8 cellular contexts compared by ENCODE assay signal in genomic region chr20:49188101-49188784, GRCh38. TPM values are rescaled to one million over a fixed set of nuclear protein-coding genes. Genes with fewer than 3 reads are reported as not detected.
DNase-seq lines count a peak whose midpoint lies in the region; ATAC-seq and TF ChIP-seq lines count a peak whose summit lies in the region.

STAU1 (minus strand) TSS chr20:49188334; CDS start chr20:49166201, 22,133 bp downstream.

- CTCF ChIA-PET in activated CD4-positive, alpha-beta memory T cell treated with anti-CD3 and anti-CD28 coated beads for 36 hours (lab: Charles Lee) = interaction anchor here (0.8 to 2.3 kb wide), 4 partner anchors 10 to 55 kb away, joined by 3 to 20 read pairs (median 6); no protein-coding TSS in a partner anchor

- H3K4me3 ChIP-seq in liver (ENCODE audit: low read depth in 1 of 3, low read length in 3 of 3) = peak within 1 kb of the TSS; percentile 92 to 98 (median 94)

- peaks cover 0 to 2% (median 0%) of the 10 kb centered on the region in 4 donors for H3K36me3 ChIP-seq in liver (ENCODE audit: control insufficient read depth in 4 of 4, insufficient read depth in 3 of 4, low read depth in 1 of 4, low read length in 3 of 4)

- no peaks in the 10 kb centered on the region for H3K9me3 ChIP-seq in liver (ENCODE audit: control insufficient read depth in 4 of 4, low read length in 3 of 4)

- no peak for TF ChIP-seq CTCF in liver (IDR thresholded peaks at IDR 0.05; ENCODE audit: low read depth, low read length, missing input control)

- ATAC-seq in GM19438 (IDR thresholded peaks at IDR 0.05; ENCODE audit: low read depth, unreplicated experiment) = peak; percentile 86

- DNase-seq in CD1c-positive myeloid dendritic cell (ENCODE audit: extremely low spot score) = peak; percentile 96
- DNase-seq in HK-2 (ENCODE audit: unreplicated experiment) = peak; percentile 98
- DNase-seq in NCI-H82 treated with DMSO at 0.1 percent for 48 hours (lab: John Stamatoyannopoulos, UW; ENCODE audit: unreplicated experiment) = peak; percentile 85
- peak; percentile 96 for DNase-seq in activated CD4-positive, alpha-beta memory T cell treated with anti-CD3 and anti-CD28 coated beads for 36 hours
- peak; percentile 86 to 96 for DNase-seq in dermis microvascular lymphatic vessel endothelial cell (ENCODE audit: low read depth in 2 of 2)
- peak; percentile 92 for DNase-seq in stimulated activated CD4-positive, alpha-beta T cell treated with anti-CD3 and anti-CD28 coated beads, Interleukin-4, amount 100 ng/mL, for 1 hour

- WGBS in liver = under 1% methylated on average over 61 of the region's 61 CpGs

- H3K4me1 Mint-ChIP-seq in activated CD4-positive, alpha-beta memory T cell treated with anti-CD3 and anti-CD28 coated beads for 36 hours (ENCODE audit: low read depth) = peaks cover 34% of the 10 kb centered on the region

- TF ChIP-seq RAD21 in liver (IDR thresholded peaks at IDR 0.05) = no peak

- H3K27ac Mint-ChIP-seq in activated CD4-positive, alpha-beta memory T cell treated with anti-CD3 and anti-CD28 coated beads for 36 hours = peak within 1 kb of the TSS; percentile 89

- peak within 1 kb of the TSS; percentile 29 to 92 for H3K9ac ChIP-seq in liver (ENCODE audit: low read depth in 1 of 2, low read length in 2 of 2)

- POLR2A ChIA-PET in activated CD4-positive, alpha-beta memory T cell treated with anti-CD3 and anti-CD28 coated beads for 36 hours (lab: Charles Lee) = interaction anchor here (1.5 to 3.8 kb wide), 4 partner anchors 22 to 88 kb away, joined by 5 to 26 read pairs (median 6); no protein-coding TSS in a partner anchor

- no peaks in the 10 kb centered on the region for H3K9me3 Mint-ChIP-seq in activated CD4-positive, alpha-beta memory T cell treated with anti-CD3 and anti-CD28 coated beads for 36 hours

- intact Hi-C loops in activated CD4-positive, alpha-beta memory T cell treated with anti-CD3 and anti-CD28 coated beads for 36 hours (cut with micrococcal nuclease) = loop anchor here (1.0 kb wide), 3 partner anchors 31 to 142 kb away; partner anchors contain the start of genes CSE1L, DDX27 and ZNFX1

- H3K4me1 ChIP-seq in liver (ENCODE audit: control insufficient read depth in 4 of 4, insufficient read depth in 4 of 4, low read length in 3 of 4) = peaks cover 8 to 23% (median 13%) of the 10 kb centered on the region in 4 donors

- H3K27me3 Mint-ChIP-seq in activated CD4-positive, alpha-beta memory T cell treated with anti-CD3 and anti-CD28 coated beads for 36 hours = no peaks in the 10 kb centered on the region

- H3K4me3 Mint-ChIP-seq in activated CD4-positive, alpha-beta memory T cell treated with anti-CD3 and anti-CD28 coated beads for 36 hours = peak within 1 kb of the TSS; percentile 87

- H3K36me3 Mint-ChIP-seq in activated CD4-positive, alpha-beta memory T cell treated with anti-CD3 and anti-CD28 coated beads for 36 hours = peaks cover 12% of the 10 kb centered on the region

- peak within 1 kb of the TSS; percentile 84 to 95 for H3K27ac ChIP-seq in liver (ENCODE audit: low read depth in 1 of 2, low read length in 2 of 2)

- no peaks in the 10 kb centered on the region for H3K27me3 ChIP-seq in liver (ENCODE audit: control insufficient read depth in 4 of 4, insufficient read depth in 4 of 4, low read length in 3 of 4)

TF ChIP-seq in liver, 16 proteins besides CTCF, POLR2A, EP300 and RAD21:
- TF ChIP-seq REST (IDR thresholded peaks at IDR 0.05) (peak; percentile 75), SP1 (IDR thresholded peaks at IDR 0.05) (peak; percentile 46), GABPA (IDR thresholded peaks at IDR 0.05 in 1 of 2, conservative IDR thresholded peaks at IDR 0.05 in 1 of 2) (peak in 1 of 2 donors; percentile 76), YY1 (IDR thresholded peaks at IDR 0.05) (peak; percentile 36), HNF4G (IDR thresholded peaks at IDR 0.05) (no peak)

RNA-seq across cellular contexts. Expression of gene STAU1, which starts in this region (rescaled TPM):
- 10 to 100 TPM; 59.8 to 62.3 TPM for total RNA-seq in activated CD4-positive, alpha-beta memory T cell treated with anti-CD3 and anti-CD28 coated beads for 36 hours
- total RNA-seq in dermis microvascular lymphatic vessel endothelial cell (38.0 and 50.1 TPM in 2 replicates), liver (10 to 100 TPM; 59.4 to 89.2 TPM)
- polyA plus RNA-seq in liver = 10 to 100 TPM; 53.5 to 71.0 TPM

Comparison
In these comparisons a context has a peak if more than half of its experiments do, and no peak if none do; other contexts are left out.
1. Peak in every context shown above with its lines: DNase-seq, ATAC-seq, H3K4me3 ChIP-seq and H3K27ac ChIP-seq.